ENCODE assay signal across 13 cellular contexts in genomic region chr3:86923071-86923476, GRCh38.
A peak's percentile ranks its signal among the peaks of the same experiment; 100 is the strongest.
DNase-seq lines count a peak whose midpoint lies in the region; TF ChIP-seq lines count a peak whose summit lies in the region.
"Had no signal": no experiment of that assay in that cellular context is flagged by ENCODE, and none has a peak within 500 bp of the region (broad histone marks: within the 10 kb centered on the region; RNA-seq: fewer than 3 reads in every experiment).

No MANE protein-coding gene starts in this region.

- H3K27ac Mint-ChIP-seq in activated naive CD8-positive, alpha-beta T cell treated with anti-CD3 and anti-CD28 coated beads for 36 hours: no peak overlapping the region

- TF ChIP-seq POLR2A in uterus (IDR thresholded peaks at IDR 0.05): no peak

- H3K4me3 Mint-ChIP-seq in activated naive CD8-positive, alpha-beta T cell treated with anti-CD3 and anti-CD28 coated beads for 36 hours: no peak overlapping the region

- no peaks in the 10 kb centered on the region for H3K9me3 Mint-ChIP-seq in activated naive CD8-positive, alpha-beta T cell treated with anti-CD3 and anti-CD28 coated beads for 36 hours

- H3K4me3 ChIP-seq in brain microvascular endothelial cell (ENCODE audit: low read depth, low read length) (no peak overlapping the region), uterus (no peak overlapping the region)
- H3K4me3 ChIP-seq: ascending aorta had no signal

- H3K4me1 ChIP-seq in uterus: no peaks in the 10 kb centered on the region
- H3K4me1 ChIP-seq: ascending aorta had no signal

- intact Hi-C loops in uterus (cut with DNase I; ENCODE audit: low total_unique reads): no loop called here

- no peaks in the 10 kb centered on the region for H3K4me1 Mint-ChIP-seq in activated naive CD8-positive, alpha-beta T cell treated with anti-CD3 and anti-CD28 coated beads for 36 hours

- H3K9me3 ChIP-seq in uterus: no peaks in the 10 kb centered on the region
- H3K9me3 ChIP-seq: ascending aorta had no signal

- no peaks in the 10 kb centered on the region for H3K27me3 Mint-ChIP-seq in activated naive CD8-positive, alpha-beta T cell treated with anti-CD3 and anti-CD28 coated beads for 36 hours

- no peaks in the 10 kb centered on the region for H3K27me3 ChIP-seq in brain microvascular endothelial cell (replicated peaks)
- no peaks in the 10 kb centered on the region for H3K27me3 ChIP-seq in uterus
- H3K27me3 ChIP-seq: ascending aorta had no signal

- no peak for TF ChIP-seq CTCF in brain microvascular endothelial cell (IDR thresholded peaks at IDR 0.05; ENCODE audit: low read depth, low read length, missing control alignments)
- TF ChIP-seq CTCF in uterus (IDR thresholded peaks at IDR 0.05): no peak

- H3K36me3 ChIP-seq in brain microvascular endothelial cell (replicated peaks): no peaks in the 10 kb centered on the region
- H3K36me3 ChIP-seq in uterus: no peaks in the 10 kb centered on the region
- H3K36me3 ChIP-seq: ascending aorta had no signal

- DNase-seq in AG08395 (ENCODE audit: low spot score): peak; percentile 75
- DNase-seq in HS-5 (ENCODE audit: low read depth): peak; percentile 56
- peak; percentile 69 for DNase-seq in brain microvascular endothelial cell
- DNase-seq in kidney tubule cell (ENCODE audit: low spot score): peak; percentile 49
- no peak for DNase-seq in Ammon's horn (ENCODE audit: low spot score)
- no peak for DNase-seq in activated naive CD8-positive, alpha-beta T cell treated with anti-CD3 and anti-CD28 coated beads for 36 hours
- DNase-seq in activated CD4-positive, CD25-positive, alpha-beta regulatory T cell treated with anti-CD3 and anti-CD28 coated beads, Interleukin-2, amount 50 U/mL, for 72 hours: no peak
- DNase-seq in uterus: no peak
- DNase-seq: C1 segment of cervical spinal cord, foreskin melanocyte, OCI-M1, T1000 had no signal

- H3K27ac ChIP-seq in brain microvascular endothelial cell (peak overlapping the region; percentile 63), uterus (no peak overlapping the region)
- H3K27ac ChIP-seq: ascending aorta had no signal

- in situ Hi-C loops in brain microvascular endothelial cell (cut with HindIII; ENCODE audit: low pct_ligation_motif_present, low sequenced_read_pairs): no loop called here

- H3K36me3 Mint-ChIP-seq in activated naive CD8-positive, alpha-beta T cell treated with anti-CD3 and anti-CD28 coated beads for 36 hours: no peaks in the 10 kb centered on the region

Comparison
In these comparisons a context has a peak if more than half of its experiments do, and no peak if none do; other contexts are left out.
1. DNase-seq: peak in AG08395 (single experiment), HS-5 (single experiment), brain microvascular endothelial cell (single experiment) and kidney tubule cell (single experiment); none in Ammon's horn (single experiment), activated naive CD8-positive, alpha-beta T cell treated with anti-CD3 and anti-CD28 coated beads for 36 hours (single experiment), activated CD4-positive, CD25-positive, alpha-beta regulatory T cell treated with anti-CD3 and anti-CD28 coated beads, Interleukin-2, amount 50 U/mL, for 72 hours (single experiment) and uterus (0 of 2).